Comparison of ENCODE assay signal across 18 cellular contexts in genomic region chr17:43845772-43846171, GRCh38. TPM values are rescaled to one million over a fixed set of nuclear protein-coding genes. Genes with fewer than 3 reads are reported as not detected.
DNase-seq lines count a peak whose midpoint lies in the region; ATAC-seq and TF ChIP-seq lines count a peak whose summit lies in the region.
"Had no signal": no experiment of that assay in that cellular context is flagged by ENCODE, and none has a peak within 500 bp of the region (broad histone marks: within the 10 kb centered on the region; RNA-seq: fewer than 3 reads in every experiment).

No MANE protein-coding gene starts in this region.

- POLR2A ChIA-PET in SK-N-SH (lab: Yijun Ruan, JAX): interaction anchor here (0.8 to 1.4 kb wide), 2 partner anchors 67 to 78 kb away, joined by 4 read pairs; partner anchors contain the start of gene DUSP3

- H4K20me1 ChIP-seq in SK-N-SH (ENCODE audit: insufficient read depth): no peaks in the 10 kb centered on the region

- no peaks in the 10 kb centered on the region for H3K27me3 ChIP-seq in SK-N-SH (ENCODE audit: insufficient read depth)
- H3K27me3 ChIP-seq: breast epithelium, left lung, ovary, vagina had no signal

- no peaks in the 10 kb centered on the region for H3F3A ChIP-seq in SK-N-SH (replicated peaks; ENCODE audit: insufficient read depth)

- no peak for DNase-seq in SK-N-SH
- DNase-seq in amniotic epithelial cell (ENCODE audit: low read depth): peak; percentile 4
- no peak for DNase-seq in left lobe of liver (ENCODE audit: low spot score)
- peak; percentile 65 for DNase-seq in renal cortical epithelial cell (ENCODE audit: low read depth)
- DNase-seq in NAMALWA (ENCODE audit: low spot score): no peak
- DNase-seq in SHP77 (lab: John Stamatoyannopoulos, UW): no peak
- DNase-seq: NCI-H1048 had no signal

- no peaks in the 10 kb centered on the region for H3K79me2 ChIP-seq in SK-N-SH (ENCODE audit: insufficient read depth)

- TF ChIP-seq CTCF in SK-N-SH (IDR thresholded peaks at IDR 0.05): no peak

- H3K9me2 ChIP-seq in SK-N-SH: no peaks in the 10 kb centered on the region

- CTCF ChIA-PET in SK-N-SH (lab: Yijun Ruan, JAX): interaction anchor here (0.6 to 3.8 kb wide), 42 partner anchors 8 to 268 kb away, joined by 3 to 51 read pairs (median 5); partner anchors contain the start of genes CFAP97D1, DUSP3, MPP3 and PPY

- no peak for TF ChIP-seq EP300 in SK-N-SH (IDR thresholded peaks at IDR 0.05; ENCODE audit: borderline replicate concordance in 1 of 2, low read depth in 1 of 2, low read length in 1 of 2)

- H2AFZ ChIP-seq in SK-N-SH (ENCODE audit: low read depth): 0 out of 2 replicates have a peak overlapping the region, but pooled peaks have one; percentile 48

- no peak overlapping the region for H3K9ac ChIP-seq in SK-N-SH

- H3K4me1 ChIP-seq in SK-N-SH (ENCODE audit: control insufficient read depth in 1 of 2, insufficient read depth in 2 of 2, low read depth in 1 of 2, low read length in 1 of 2): peaks cover 0 to 3% of the 10 kb centered on the region in 2 experiments; a peak in 1 of 4 replicates
- H3K4me1 ChIP-seq: vagina had no signal

- no peaks in the 10 kb centered on the region for H3K36me3 ChIP-seq in SK-N-SH (replicated peaks in 1 of 2; ENCODE audit: control insufficient read depth in 1 of 2, insufficient read depth in 2 of 2, low read length in 1 of 2)
- H3K36me3 ChIP-seq: breast epithelium, esophagus muscularis mucosa, left lung, ovary, vagina had no signal

- TF ChIP-seq RAD21 in SK-N-SH (IDR thresholded peaks at IDR 0.05; ENCODE audit: low read length): no peak

- no peaks in the 10 kb centered on the region for H3K9me3 ChIP-seq in SK-N-SH
- H3K9me3 ChIP-seq: breast epithelium, esophagus muscularis mucosa, left lung, ovary, vagina had no signal

- ATAC-seq in SK-N-SH treated with all-trans-retinoic acid at 6 μM for 48 hours (no peak), left lobe of liver (peak; percentile 52), GM18511 (IDR thresholded peaks at IDR 0.05; ENCODE audit: unreplicated experiment) (no peak)

- H3K27ac ChIP-seq in SK-N-SH (ENCODE audit: low read depth in 2 of 2, low read length in 1 of 2): no peak overlapping the region
- H3K27ac ChIP-seq: esophagus muscularis mucosa, ovary, vagina had no signal

- H3K4me3 ChIP-seq in SK-N-SH (ENCODE audit: low read depth in 2 of 2, low read length in 1 of 2): no peak overlapping the region
- H3K4me3 ChIP-seq: esophagus muscularis mucosa, left lung, ovary, vagina had no signal

- H3K4me2 ChIP-seq in SK-N-SH: no peak overlapping the region

- WGBS in SK-N-SH (ENCODE audit: low lambda C conversion rate): 66% methylated on average over 4 of the region's 4 CpGs

TF ChIP-seq in SK-N-SH, 30 proteins besides CTCF, POLR2A, EP300 and RAD21 (continues in another document):
- TF ChIP-seq FOSL2 (IDR thresholded peaks at IDR 0.05; ENCODE audit: borderline replicate concordance, low read depth) (no peak), CHD2 (IDR thresholded peaks at IDR 0.05; ENCODE audit: low read length, partially characterized antibody) (no peak), MXI1 (IDR thresholded peaks at IDR 0.05; ENCODE audit: low read depth, low read length) (no peak), SMC3 (IDR thresholded peaks at IDR 0.05; ENCODE audit: low read depth, low read length) (no peak), TCF12 (IDR thresholded peaks at IDR 0.05) (no peak), NFIC (IDR thresholded peaks at IDR 0.05; ENCODE audit: borderline replicate concordance) (no peak), EZH2phosphoT487 (IDR thresholded peaks at IDR 0.05; ENCODE audit: borderline replicate concordance, low read depth) (no peak), TAF1 (IDR thresholded peaks at IDR 0.05; ENCODE audit: borderline replicate concordance, low read depth, low read length) (no peak), NRF1 (IDR thresholded peaks at IDR 0.05; ENCODE audit: low read depth, low read length) (no peak)
- TF ChIP-seq, protein P1, sequence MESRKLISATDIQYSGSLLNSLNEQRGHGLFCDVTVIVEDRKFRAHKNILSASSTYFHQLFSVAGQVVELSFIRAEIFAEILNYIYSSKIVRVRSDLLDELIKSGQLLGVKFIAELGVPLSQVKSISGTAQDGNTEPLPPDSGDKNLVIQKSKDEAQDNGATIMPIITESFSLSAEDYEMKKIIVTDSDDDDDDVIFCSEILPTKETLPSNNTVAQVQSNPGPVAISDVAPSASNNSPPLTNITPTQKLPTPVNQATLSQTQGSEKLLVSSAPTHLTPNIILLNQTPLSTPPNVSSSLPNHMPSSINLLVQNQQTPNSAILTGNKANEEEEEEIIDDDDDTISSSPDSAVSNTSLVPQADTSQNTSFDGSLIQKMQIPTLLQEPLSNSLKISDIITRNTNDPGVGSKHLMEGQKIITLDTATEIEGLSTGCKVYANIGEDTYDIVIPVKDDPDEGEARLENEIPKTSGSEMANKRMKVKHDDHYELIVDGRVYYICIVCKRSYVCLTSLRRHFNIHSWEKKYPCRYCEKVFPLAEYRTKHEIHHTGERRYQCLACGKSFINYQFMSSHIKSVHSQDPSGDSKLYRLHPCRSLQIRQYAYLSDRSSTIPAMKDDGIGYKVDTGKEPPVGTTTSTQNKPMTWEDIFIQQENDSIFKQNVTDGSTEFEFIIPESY (IDR thresholded peaks at IDR 0.05; ENCODE audit: borderline replicate concordance, low read depth): no peak

TF ChIP-seq in SK-N-SH treated with all-trans-retinoic acid at 6 μM for 48 hours, 23 proteins besides CTCF, POLR2A, EP300 and RAD21:
- TF ChIP-seq ZFP3 (CRISPR knock-in tag; IDR thresholded peaks at IDR 0.05) (no peak), TOX (CRISPR knock-in tag; IDR thresholded peaks at IDR 0.05; ENCODE audit: borderline replicate concordance) (no peak), ARNTL (CRISPR knock-in tag; IDR thresholded peaks at IDR 0.05; ENCODE audit: borderline replicate concordance, low read depth) (no peak), ZNF70 (CRISPR knock-in tag; IDR thresholded peaks at IDR 0.05) (no peak)
- TF ChIP-seq, protein P2, sequence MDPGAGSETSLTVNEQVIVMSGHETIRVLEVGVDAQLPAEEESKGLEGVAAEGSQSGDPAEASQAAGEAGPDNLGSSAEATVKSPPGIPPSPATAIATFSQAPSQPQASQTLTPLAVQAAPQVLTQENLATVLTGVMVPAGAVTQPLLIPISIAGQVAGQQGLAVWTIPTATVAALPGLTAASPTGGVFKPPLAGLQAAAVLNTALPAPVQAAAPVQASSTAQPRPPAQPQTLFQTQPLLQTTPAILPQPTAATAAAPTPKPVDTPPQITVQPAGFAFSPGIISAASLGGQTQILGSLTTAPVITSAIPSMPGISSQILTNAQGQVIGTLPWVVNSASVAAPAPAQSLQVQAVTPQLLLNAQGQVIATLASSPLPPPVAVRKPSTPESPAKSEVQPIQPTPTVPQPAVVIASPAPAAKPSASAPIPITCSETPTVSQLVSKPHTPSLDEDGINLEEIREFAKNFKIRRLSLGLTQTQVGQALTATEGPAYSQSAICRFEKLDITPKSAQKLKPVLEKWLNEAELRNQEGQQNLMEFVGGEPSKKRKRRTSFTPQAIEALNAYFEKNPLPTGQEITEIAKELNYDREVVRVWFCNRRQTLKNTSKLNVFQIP (CRISPR knock-in tag; IDR thresholded peaks at IDR 0.05; ENCODE audit: borderline replicate concordance, low read depth): no peak

RNA-seq across cellular contexts. Expression of gene CD300LG, which starts 1.2 kb away (rescaled TPM):
- polyA plus RNA-seq in SK-N-SH (2012; rRNA removed): not detected in 2 replicates
- not detected in 2 replicates for polyA plus RNA-seq in SK-N-SH (2012; cell fraction: cytosol; rRNA removed)
- not detected in 2 replicates for polyA plus RNA-seq in SK-N-SH (2012; cell fraction: nucleus; rRNA removed)
- not detected for total RNA-seq in left lobe of liver
- total RNA-seq in renal cortical epithelial cell: not detected in 2 replicates
- total RNA-seq: activated naive CD4-positive, alpha-beta T cell treated with anti-CD3 and anti-CD28 coated beads for 36 hours; CD4-positive, alpha-beta memory T cell; naive thymus-derived CD8-positive, alpha-beta T cell; temporal lobe had no signal
- polyA plus RNA-seq: CD4-positive, alpha-beta memory T cell; naive thymus-derived CD8-positive, alpha-beta T cell had no signal

RNA-seq across cellular contexts. Expression of gene MPP3, which starts 12.8 kb away (rescaled TPM):
- polyA plus RNA-seq in SK-N-SH (2012; rRNA removed): 12.5 and 14.1 TPM in 2 replicates
- 3.9 and 6.1 TPM in 2 replicates for polyA plus RNA-seq in SK-N-SH (2012; cell fraction: cytosol; rRNA removed)
- 77.4 and 80.4 TPM in 2 replicates for polyA plus RNA-seq in SK-N-SH (2012; cell fraction: nucleus; rRNA removed)
- total RNA-seq in left lobe of liver (2.0 TPM), renal cortical epithelial cell (6.8 and 8.5 TPM in 2 replicates)
- polyA plus RNA-seq: naive thymus-derived CD8-positive, alpha-beta T cell had no signal

Comparison
In these comparisons a context has a peak if more than half of its experiments do, and no peak if none do; other contexts are left out.
1. DNase-seq: peak in amniotic epithelial cell (single experiment) and renal cortical epithelial cell (single experiment); none in SK-N-SH (single experiment), left lobe of liver (single experiment), NAMALWA (single experiment) and SHP77 (0 of 2).